Comparison of ENCODE assay signal across 15 cellular contexts in genomic region chr2:197606180-197606579, GRCh38.
DNase-seq lines count a peak whose midpoint lies in the region; ATAC-seq and TF ChIP-seq lines count a peak whose summit lies in the region.
"Had no signal": no experiment of that assay in that cellular context is flagged by ENCODE, and none has a peak within 500 bp of the region (broad histone marks: within the 10 kb centered on the region; RNA-seq: fewer than 3 reads in every experiment).

No MANE protein-coding gene starts in this region.

- H3K36me3 ChIP-seq in GM06990 (ENCODE audit: control insufficient read depth, insufficient read depth, low read length): no peaks in the 10 kb centered on the region

- no peak overlapping the region for H3K4me3 Mint-ChIP-seq in activated CD4-positive, alpha-beta T cell treated with anti-CD3 and anti-CD28 coated beads, Interleukin-2, amount 10 ng/mL, durations not matched to agents 24 days and 14 days
- H3K4me3 Mint-ChIP-seq: GM23338 had no signal

- DNase-seq in GM06990 (ENCODE audit: extremely low read depth, insufficient read length): peak; percentile 67
- DNase-seq in ecto neural progenitor cell (ENCODE audit: low spot score): no peak
- no peak for DNase-seq in activated CD4-positive, alpha-beta T cell treated with anti-CD3 and anti-CD28 coated beads, Interleukin-2, amount 10 ng/mL, durations not matched to agents 24 days and 14 days
- no peak for DNase-seq in MV-4-11 (lab: John Stamatoyannopoulos, UW)
- DNase-seq in AML-193 (lab: John Stamatoyannopoulos, UW): no peak
- DNase-seq: activated naive CD4-positive, alpha-beta T cell treated with Interleukin-2 at 50 U/mL for 16 hours; cerebellar nuclear complex; DMS79 treated with DMSO at 0.1 percent for 48 hours; IMR-90; RPMI8226 had no signal

- H3K27me3 Mint-ChIP-seq in activated CD4-positive, alpha-beta T cell treated with anti-CD3 and anti-CD28 coated beads, Interleukin-2, amount 10 ng/mL, durations not matched to agents 24 days and 14 days: peaks cover 3% of the 10 kb centered on the region

- H3K4me3 ChIP-seq in GM06990 (replicated peaks; ENCODE audit: low read depth, low read length): no peak overlapping the region
- H3K4me3 ChIP-seq: GM23338, skin epidermis had no signal

- H3K9me3 Mint-ChIP-seq in activated CD4-positive, alpha-beta T cell treated with anti-CD3 and anti-CD28 coated beads, Interleukin-2, amount 10 ng/mL, durations not matched to agents 24 days and 14 days: peaks cover 7% of the 10 kb centered on the region

- no peak overlapping the region for H3K27ac Mint-ChIP-seq in activated CD4-positive, alpha-beta T cell treated with anti-CD3 and anti-CD28 coated beads, Interleukin-2, amount 10 ng/mL, durations not matched to agents 24 days and 14 days
- H3K27ac Mint-ChIP-seq: GM23338 had no signal

- peak; percentile 4 for TF ChIP-seq CTCF in GM06990 (IDR thresholded peaks at IDR 0.05; ENCODE audit: insufficient read depth, low read length, poor library complexity, severe bottlenecking)

- intact Hi-C loops in activated CD4-positive, alpha-beta T cell treated with anti-CD3 and anti-CD28 coated beads, Interleukin-2, amount 10 ng/mL, durations not matched to agents 24 days and 14 days (cut with micrococcal nuclease): no loop called here

- H3K27me3 ChIP-seq in GM06990 (replicated peaks; ENCODE audit: control insufficient read depth, insufficient read depth, low read length): no peaks in the 10 kb centered on the region

- no peaks in the 10 kb centered on the region for H3K36me3 Mint-ChIP-seq in activated CD4-positive, alpha-beta T cell treated with anti-CD3 and anti-CD28 coated beads, Interleukin-2, amount 10 ng/mL, durations not matched to agents 24 days and 14 days (ENCODE audit: low read depth)

- ATAC-seq in GM18909 (IDR thresholded peaks at IDR 0.05; ENCODE audit: poor library complexity, unreplicated experiment): peak; percentile 84
- peak; percentile 78 for ATAC-seq in GM21737 (IDR thresholded peaks at IDR 0.05; ENCODE audit: unreplicated experiment)
- peak; percentile 84 for ATAC-seq in HG03135 (IDR thresholded peaks at IDR 0.05; ENCODE audit: unreplicated experiment)
- ATAC-seq: GM23338 had no signal

- peaks cover 4% of the 10 kb centered on the region for H3K4me1 Mint-ChIP-seq in activated CD4-positive, alpha-beta T cell treated with anti-CD3 and anti-CD28 coated beads, Interleukin-2, amount 10 ng/mL, durations not matched to agents 24 days and 14 days
- H3K4me1 Mint-ChIP-seq: GM23338 had no signal
